In the genomic region with DNA sequence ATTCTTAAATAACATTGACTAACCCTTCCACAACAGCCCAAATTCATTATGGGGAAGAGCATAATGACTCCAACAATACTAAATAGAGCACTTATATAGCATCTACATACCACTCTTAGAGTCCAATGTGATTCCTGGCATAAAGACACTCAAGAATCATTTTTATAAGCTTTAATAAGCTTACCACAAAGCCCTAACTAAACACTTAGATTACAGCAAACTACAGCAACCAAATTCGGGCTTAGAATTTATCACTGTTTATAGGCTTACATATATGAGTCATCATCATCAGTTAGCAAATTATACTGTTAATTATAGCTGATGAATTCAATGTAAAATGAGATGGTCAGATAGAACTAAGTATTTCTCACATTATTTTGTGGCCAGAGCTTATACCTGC, we compare ENCODE assay signal across 1 cellular context.
A peak's percentile ranks its signal among the peaks of the same experiment; 100 is the strongest.
TF ChIP-seq lines count a peak whose summit lies in the region.

No MANE protein-coding gene starts in this region.

TF ChIP-seq in HEK293, 187 proteins besides CTCF, POLR2A, EP300 and RAD21 (continued from another document):
- TF ChIP-seq, protein P1, sequence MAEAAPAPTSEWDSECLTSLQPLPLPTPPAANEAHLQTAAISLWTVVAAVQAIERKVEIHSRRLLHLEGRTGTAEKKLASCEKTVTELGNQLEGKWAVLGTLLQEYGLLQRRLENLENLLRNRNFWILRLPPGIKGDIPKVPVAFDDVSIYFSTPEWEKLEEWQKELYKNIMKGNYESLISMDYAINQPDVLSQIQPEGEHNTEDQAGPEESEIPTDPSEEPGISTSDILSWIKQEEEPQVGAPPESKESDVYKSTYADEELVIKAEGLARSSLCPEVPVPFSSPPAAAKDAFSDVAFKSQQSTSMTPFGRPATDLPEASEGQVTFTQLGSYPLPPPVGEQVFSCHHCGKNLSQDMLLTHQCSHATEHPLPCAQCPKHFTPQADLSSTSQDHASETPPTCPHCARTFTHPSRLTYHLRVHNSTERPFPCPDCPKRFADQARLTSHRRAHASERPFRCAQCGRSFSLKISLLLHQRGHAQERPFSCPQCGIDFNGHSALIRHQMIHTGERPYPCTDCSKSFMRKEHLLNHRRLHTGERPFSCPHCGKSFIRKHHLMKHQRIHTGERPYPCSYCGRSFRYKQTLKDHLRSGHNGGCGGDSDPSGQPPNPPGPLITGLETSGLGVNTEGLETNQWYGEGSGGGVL (tag by site-specific recombination; IDR thresholded peaks at IDR 0.05), result no peak
- no peak for TF ChIP-seq ZNF596 (tag by site-specific recombination; IDR thresholded peaks at IDR 0.05)
- TF ChIP-seq ZNF830 (tag by site-specific recombination; IDR thresholded peaks at IDR 0.05; ENCODE audit: low read depth), result no peak
- TF ChIP-seq HOXD13 (CRISPR knock-in tag; IDR thresholded peaks at IDR 0.05; ENCODE audit: borderline replicate concordance), result no peak
- no peak for TF ChIP-seq WT1 (tag by site-specific recombination; IDR thresholded peaks at IDR 0.05)
- no peak for TF ChIP-seq ZNF214 (tag by site-specific recombination; IDR thresholded peaks at IDR 0.05; ENCODE audit: borderline replicate concordance)
- peak; percentile 43 for TF ChIP-seq ZNF366 (tag by site-specific recombination; conservative IDR thresholded peaks at IDR 0.05)
